Comparison of ENCODE assay signal across 8 cellular contexts in genomic region chr13:31236211-31236786, GRCh38. TPM values are rescaled to one million over a fixed set of nuclear protein-coding genes. Genes with fewer than 3 reads are reported as not detected.
A peak's percentile ranks its signal among the peaks of the same experiment; 100 is the strongest.
DNase-seq lines count a peak whose midpoint lies in the region; TF ChIP-seq lines count a peak whose summit lies in the region.

No MANE protein-coding gene starts in this region.

- TF ChIP-seq POLR2A in transverse colon (IDR thresholded peaks at IDR 0.05) = no peak

- no peaks in the 10 kb centered on the region for H3K4me1 ChIP-seq in transverse colon

- no peaks in the 10 kb centered on the region for H3K36me3 ChIP-seq in transverse colon

- in situ Hi-C loops in astrocyte of the cerebellum (cut with HindIII; ENCODE audit: low sequenced_read_pairs) (loop anchor here (25.0 kb wide), 1 partner anchor 176 kb away; no protein-coding TSS in a partner anchor), transverse colon (cut with MboI; ENCODE audit: low pct_ligation_motif_present in 1 of 4, low pct_unique_long_range_greater_than_20kb in 1 of 4, low sequenced_read_pairs in 3 of 4) (loop anchor here (10.0 to 25.0 kb wide), 3 partner anchors 189 to 509 kb away; partner anchors contain the start of gene RXFP2 (in 3 of the 4))

- H3K9me3 ChIP-seq in transverse colon = no peaks in the 10 kb centered on the region

- no peaks in the 10 kb centered on the region for H3K27me3 ChIP-seq in transverse colon

- no peak for TF ChIP-seq EP300 in transverse colon (IDR thresholded peaks at IDR 0.05; ENCODE audit: low read depth)

- WGBS in transverse colon (ENCODE audit: low coverage in 1 of 2), 2 donors = 27 to 34% methylated on average over 1 to 3 of the region's 3 CpGs

- DNase-seq in NCI-H2171 treated with DMSO at 0.1 percent for 48 hours (lab: John Stamatoyannopoulos, UW) (peak; percentile 22), NCI-H2171 (lab: John Stamatoyannopoulos, UW) (no peak), NCI-H1930 (lab: John Stamatoyannopoulos, UW) (peak; percentile 3 to 10), astrocyte of the cerebellum (ENCODE audit: low read depth) (peak; percentile 28), inferior parietal cortex (ENCODE audit: extremely low spot score) (peak; percentile 61), transverse colon (no peak), NCI-H187 treated with DMSO at 0.1 percent for 48 hours (lab: John Stamatoyannopoulos, UW) (no peak), mucosa of gallbladder (ENCODE audit: low spot score) (no peak)

- intact Hi-C loops in transverse colon (cut with DNase I; ENCODE audit: low total_unique reads) = loop anchor here (10.0 kb wide), 1 partner anchor 189 kb away; no protein-coding TSS in a partner anchor

- peak; percentile 75 for TF ChIP-seq CTCF in astrocyte of the cerebellum (IDR thresholded peaks at IDR 0.05; ENCODE audit: low read depth, low read length, missing control alignments)
- TF ChIP-seq CTCF in transverse colon (IDR thresholded peaks at IDR 0.05) = peak; percentile 60 to 76 (median 64)

- H3K4me3 ChIP-seq in astrocyte of the cerebellum (ENCODE audit: low read depth, low read length) = no peak overlapping the region
- H3K4me3 ChIP-seq in transverse colon = no peak overlapping the region

- no peak overlapping the region for H3K27ac ChIP-seq in transverse colon

RNA-seq across cellular contexts. Expression of gene B3GLCT, which starts 36.5 kb away (rescaled TPM):
- 1 to 10 TPM; 1.6 to 5.7 (median 3.9) TPM for total RNA-seq in transverse colon
- total RNA-seq in mucosa of gallbladder = 3.9 TPM

Comparison
In these comparisons a context has a peak if more than half of its experiments do, and no peak if none do; other contexts are left out.
1. DNase-seq: peak in NCI-H2171 treated with DMSO at 0.1 percent for 48 hours (single experiment), NCI-H1930 (2 of 2), astrocyte of the cerebellum (single experiment) and inferior parietal cortex (single experiment); none in NCI-H2171 (single experiment), transverse colon (single experiment), NCI-H187 treated with DMSO at 0.1 percent for 48 hours (single experiment) and mucosa of gallbladder (single experiment).